Comparison of ENCODE assay signal across 15 cellular contexts in the genomic region with DNA sequence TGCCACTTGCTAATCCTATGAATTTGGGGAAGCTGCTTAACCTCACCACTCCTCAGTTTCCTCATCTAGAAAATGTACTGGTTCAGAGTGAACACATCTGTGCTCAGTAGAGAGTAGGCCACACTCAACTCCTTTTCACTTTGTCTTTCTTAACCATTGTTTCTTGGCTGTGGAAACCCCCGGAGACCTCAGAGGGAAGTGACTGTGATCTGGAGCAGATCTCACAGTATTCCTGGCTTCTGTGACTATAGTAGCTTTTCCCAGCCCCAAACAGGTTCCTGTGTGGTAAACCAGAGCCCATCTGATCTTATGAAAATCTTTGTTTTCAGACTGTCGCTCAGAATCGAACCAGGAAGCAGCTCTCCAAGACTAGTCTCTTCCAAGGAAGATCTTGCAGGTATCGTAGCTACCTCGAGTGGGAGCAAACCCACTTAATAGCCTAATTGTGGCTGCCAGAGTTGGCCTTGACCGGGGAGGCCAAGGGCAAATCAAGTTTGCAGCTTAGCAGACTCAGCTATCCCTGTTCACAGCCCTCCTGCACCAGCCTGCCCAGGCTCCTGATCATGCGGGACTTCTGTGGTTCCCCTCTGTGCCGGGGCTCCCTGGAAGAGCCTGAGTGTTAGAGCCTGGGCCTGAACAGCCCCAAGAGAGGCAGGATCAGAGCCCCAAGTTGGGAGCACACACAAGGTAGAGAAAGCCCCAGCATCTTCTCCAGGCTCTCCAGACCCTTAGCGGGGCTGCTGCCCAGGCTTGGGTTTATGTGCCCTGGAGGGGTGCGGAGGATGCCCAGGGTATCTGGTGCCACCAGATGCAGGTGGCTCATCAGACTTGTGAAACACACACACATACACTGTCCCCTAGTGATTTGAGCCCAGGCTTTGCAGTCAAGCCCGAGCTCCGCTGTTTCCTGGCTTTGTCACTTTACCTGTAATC. TPM values are rescaled to one million over a fixed set of nuclear protein-coding genes. Genes with fewer than 3 reads are reported as not detected.
DNase-seq lines count a peak whose midpoint lies in the region; ATAC-seq and TF ChIP-seq lines count a peak whose summit lies in the region.
"Had no signal": no experiment of that assay in that cellular context is flagged by ENCODE, and none has a peak within 500 bp of the region (broad histone marks: within the 10 kb centered on the region; RNA-seq: fewer than 3 reads in every experiment).

No MANE protein-coding gene starts in this region.

- dilution Hi-C loops in IMR-90 (cut with HindIII; ENCODE audit: low sequenced_read_pairs, unreplicated experiment) = no loop called here

- H3K4me1 ChIP-seq in IMR-90 (ENCODE audit: control insufficient read depth, insufficient read depth, low read length) (peaks cover 13% of the 10 kb centered on the region), SJSA1 (replicated peaks) (peaks cover 23% of the 10 kb centered on the region), spleen (peaks cover 0 to 55% (median 19%) of the 10 kb centered on the region in 6 donors)

- H3K4me3 ChIP-seq in IMR-90 (ENCODE audit: insufficient read depth, low read depth, low read length) = no peak overlapping the region
- H3K4me3 ChIP-seq in SJSA1 = no peak overlapping the region
- no peak overlapping the region for H3K4me3 ChIP-seq in fibroblast of pulmonary artery (replicated peaks; ENCODE audit: low read depth, low read length)
- H3K4me3 ChIP-seq in spleen = no peak overlapping the region

- H3K27ac ChIP-seq in IMR-90 (ENCODE audit: insufficient read depth, low read length) (no peak overlapping the region), SJSA1 (0 out of 2 replicates have a peak overlapping the region, but pooled peaks have one; percentile 6), spleen (peak overlapping the region in 7 of 8 donors; percentile 32 to 69 (median 53))
- H3K27ac ChIP-seq: RWPE1 had no signal

- DNase-seq in IMR-90 = no peak
- DNase-seq in SJSA1 (ENCODE audit: low read depth in 1 of 2, low spot score in 2 of 2) = peak in 1 of 2 experiments; percentile 16
- DNase-seq in fibroblast of pulmonary artery (ENCODE audit: low read depth) = peak; percentile 36
- peak; percentile 60 for DNase-seq in spleen
- no peak for DNase-seq in AML-193 (lab: John Stamatoyannopoulos, UW)
- DNase-seq in NCI-H748 (lab: John Stamatoyannopoulos, UW; ENCODE audit: unreplicated experiment) = no peak
- no peak for DNase-seq in GM10248 (ENCODE audit: extremely low spot score)
- DNase-seq: effector memory CD4-positive, alpha-beta T cell; kidney glomerular epithelial cell; NCI-H345; retina; stimulated activated naive CD8-positive, alpha-beta T cell treated with anti-CD3 and anti-CD28 coated beads, Interleukin-15, Interleukin-2, amounts not matched to agents 100 U/mL and 50 U/mL, for 24 hours had no signal

- no peak overlapping the region for H2BK5ac ChIP-seq in IMR-90 (ENCODE audit: low read depth, low read length, poor library complexity, severe bottlenecking)

- no peak overlapping the region for H2AK9ac ChIP-seq in IMR-90 (replicated peaks; ENCODE audit: low read depth, low read length, poor library complexity)

- H4K8ac ChIP-seq in IMR-90 (ENCODE audit: low read depth in 2 of 2, low read length in 2 of 2) = peak overlapping the region in 1 of 2 experiments; percentile 5; a peak in 2 of 4 replicates

- no peak for TF ChIP-seq POLR2A in IMR-90 (IDR thresholded peaks at IDR 0.05; ENCODE audit: low read depth, low read length)
- no peak for TF ChIP-seq POLR2A in spleen (IDR thresholded peaks at IDR 0.05)

- BruUV-seq in IMR-90 (replicated peaks; lab: Mats Ljungman, UMichigan) = no TSS peak

- CTCF ChIA-PET in IMR-90 (lab: Yijun Ruan, JAX) = interaction anchor here (0.7 kb wide), 1 partner anchor 9 kb away, joined by 3 read pairs; no protein-coding TSS in a partner anchor
- CTCF ChIA-PET in GM10248 (lab: Yijun Ruan, JAX) = interaction anchor here (1.3 to 3.2 kb wide), 3 partner anchors 9 to 24 kb away, joined by 3 to 12 read pairs (median 3); no protein-coding TSS in a partner anchor

- H3K27me3 ChIP-seq in IMR-90 (ENCODE audit: control insufficient read depth, insufficient read depth, low read length) (no peaks in the 10 kb centered on the region), SJSA1 (replicated peaks) (no peaks in the 10 kb centered on the region), spleen (replicated peaks in 1 of 7) (no peaks in the 10 kb centered on the region)

- H2BK120ac ChIP-seq in IMR-90 (ENCODE audit: low read depth, low read length) = peak overlapping the region; percentile 53; the same call in 1 of the 2 replicates

- no peak for ATAC-seq in IMR-90 (ENCODE audit: low read depth)
- ATAC-seq: stimulated activated naive CD8-positive, alpha-beta T cell treated with anti-CD3 and anti-CD28 coated beads, Interleukin-15, Interleukin-2, amounts not matched to agents 100 U/mL and 50 U/mL, for 24 hours had no signal

- H3K56ac ChIP-seq in IMR-90 (ENCODE audit: extremely low read depth, insufficient read depth, low read length) = no peak overlapping the region

- intact Hi-C loops in IMR-90 (cut with micrococcal nuclease) = no loop called here
- intact Hi-C loops in spleen (cut with DNase I; ENCODE audit: low total_unique reads) = no loop called here

- POLR2A ChIA-PET in IMR-90 (lab: Charles Lee; ENCODE audit: unreplicated experiment) (no interaction called here), GM10248 (lab: Yijun Ruan, JAX) (no interaction called here)

- 0 out of 2 replicates have a peak, but pooled peaks cover 3% of the 10 kb centered on the region for H3K9me1 ChIP-seq in IMR-90 (ENCODE audit: insufficient read depth, low read length)

- no peak overlapping the region for H3K4me2 ChIP-seq in IMR-90 (ENCODE audit: low read depth, low read length)

- H2BK15ac ChIP-seq in IMR-90 (ENCODE audit: low read depth, low read length) = peak overlapping the region; percentile 25; the same call in 1 of the 3 replicates

- H4K91ac ChIP-seq in IMR-90 (ENCODE audit: insufficient read depth, low read depth, low read length) = peak overlapping the region; percentile 54; the same call in 1 of the 2 replicates

- in situ Hi-C loops in IMR-90 (cut with MboI; ENCODE audit: low sequenced_read_pairs) = no loop called here

- no peaks in the 10 kb centered on the region for H3K9me3 ChIP-seq in IMR-90 (ENCODE audit: control insufficient read depth, insufficient read depth, low read length)
- H3K9me3 ChIP-seq in SJSA1 (replicated peaks) = no peaks in the 10 kb centered on the region
- H3K9me3 ChIP-seq in spleen = no peaks in the 10 kb centered on the region
- H3K9me3 ChIP-seq: Caco-2 had no signal

- H3K9ac ChIP-seq in IMR-90 (ENCODE audit: low read depth, low read length) = no peak overlapping the region

- H3K18ac ChIP-seq in IMR-90 (ENCODE audit: low read depth, low read length) = no peak overlapping the region

- H3K14ac ChIP-seq in IMR-90 (replicated peaks; ENCODE audit: low read depth, low read length) = peak overlapping the region; percentile 20; the same call in 1 of the 2 replicates

- no peak overlapping the region for H3K23ac ChIP-seq in IMR-90 (ENCODE audit: low read depth, low read length)

- TF ChIP-seq CTCF in IMR-90 (conservative IDR thresholded peaks at IDR 0.05; ENCODE audit: low read depth, low read length) (no peak), fibroblast of pulmonary artery (IDR thresholded peaks at IDR 0.05; ENCODE audit: low read length, missing control alignments) (no peak), spleen (IDR thresholded peaks at IDR 0.05 in 8 of 11, conservative IDR thresholded peaks at IDR 0.05 in 3 of 11) (no peak), GM10248 (IDR thresholded peaks at IDR 0.05; ENCODE audit: control extremely low read depth, extremely low read depth, low read depth, missing control alignments) (no peak)

- H2AK5ac ChIP-seq in IMR-90 (ENCODE audit: low read depth, low read length) = peak overlapping the region; percentile 70; the same call in 1 of the 2 replicates

- TF ChIP-seq RAD21 in IMR-90 (IDR thresholded peaks at IDR 0.05; ENCODE audit: low read length) = no peak

- H3K36me3 ChIP-seq in IMR-90 (ENCODE audit: control insufficient read depth, insufficient read depth, low read length) = no peaks in the 10 kb centered on the region
- H3K36me3 ChIP-seq in SJSA1 = no peaks in the 10 kb centered on the region
- H3K36me3 ChIP-seq in spleen = peaks cover 0 to 14% (median 0%) of the 10 kb centered on the region in 6 donors

- no peaks in the 10 kb centered on the region for H4K20me1 ChIP-seq in IMR-90 (ENCODE audit: insufficient read depth, low read length)

- H3K79me1 ChIP-seq in IMR-90 (ENCODE audit: low read depth in 1 of 2, low read length in 2 of 2) = no peaks in the 10 kb centered on the region

- 88% methylated on average over 6 of the region's 12 CpGs; no CpG with 5 or more reads in 1 of the 2 experiments for whole genome bisulfite sequencing in IMR-90 (ENCODE audit: extremely low coverage in 2 of 2, insufficient read length in 1 of 2), 2 experiments
- 72 to 85% (median 75%) methylated on average over 9 to 12 of the region's 12 CpGs for WGBS in spleen, 5 donors

- 0 out of 2 replicates have a peak overlapping the region, but pooled peaks have one; percentile 22 for H3K4ac ChIP-seq in IMR-90 (ENCODE audit: low read depth, low read length)

- no peak overlapping the region for H4K5ac ChIP-seq in IMR-90 (ENCODE audit: low read depth, low read length)

- no peak overlapping the region for H2AFZ ChIP-seq in IMR-90 (replicated peaks; ENCODE audit: low read length, poor library complexity)

- H2BK20ac ChIP-seq in IMR-90 (ENCODE audit: low read depth, low read length) = peak overlapping the region; percentile 59; the same call in 1 of the 2 replicates

TF ChIP-seq in IMR-90, 13 proteins besides CTCF, POLR2A, EP300 and RAD21:
- no peak for TF ChIP-seq MAFK (IDR thresholded peaks at IDR 0.05; ENCODE audit: low read depth, low read length)
- TF ChIP-seq, protein P1, sequence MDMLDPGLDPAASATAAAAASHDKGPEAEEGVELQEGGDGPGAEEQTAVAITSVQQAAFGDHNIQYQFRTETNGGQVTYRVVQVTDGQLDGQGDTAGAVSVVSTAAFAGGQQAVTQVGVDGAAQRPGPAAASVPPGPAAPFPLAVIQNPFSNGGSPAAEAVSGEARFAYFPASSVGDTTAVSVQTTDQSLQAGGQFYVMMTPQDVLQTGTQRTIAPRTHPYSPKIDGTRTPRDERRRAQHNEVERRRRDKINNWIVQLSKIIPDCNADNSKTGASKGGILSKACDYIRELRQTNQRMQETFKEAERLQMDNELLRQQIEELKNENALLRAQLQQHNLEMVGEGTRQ (IDR thresholded peaks at IDR 0.05; ENCODE audit: low read depth, low read length) = no peak
- no peak for TF ChIP-seq BHLHE40 (IDR thresholded peaks at IDR 0.05; ENCODE audit: low read depth, low read length)
- TF ChIP-seq MXI1 (IDR thresholded peaks at IDR 0.05; ENCODE audit: borderline replicate concordance, low read depth, low read length) = no peak

RNA-seq across cellular contexts. Expression of a gene that starts 52.2 kb away (rescaled TPM):
- total RNA-seq in IMR-90 (2012; rRNA removed) (9.5 and 14.7 TPM in 2 replicates), spleen (100 to 1,000 TPM in 1 of 7 donors, 10 to 100 TPM in 6; 45.4 to 103 (median 66.2) TPM)
- polyA plus RNA-seq in IMR-90 (2012; rRNA removed) (23.5 and 25.1 TPM in 2 replicates), spleen (10 to 100 TPM in 2 of 3 donors, 1 to 10 TPM in 1; 6.6 to 11.8 (median 11.8) TPM)
- 17.2 and 30.6 TPM in 2 replicates for polyA plus RNA-seq in IMR-90 (2012; cell fraction: cytosol; rRNA removed)
- polyA plus RNA-seq in IMR-90 (2012; cell fraction: nucleus; rRNA removed; ENCODE audit: low replicate concordance) = 24.7 and 29.8 TPM in 2 replicates
- 3.3 and 3.8 TPM in 2 replicates for total RNA-seq in SJSA1 (2014; rRNA removed; shearing (Covaris generic))
- total RNA-seq: Caco-2; T-helper 1 cell treated with Interleukin-12 subunit alpha and Interleukin-12 subunit beta and Interleukin-4 antibody, amounts not matched to agents 30 ng/mL and 1 ng/mL, for 36 hours had no signal

Comparison
In these comparisons a context has a peak if more than half of its experiments do, and no peak if none do; other contexts are left out.
1. DNase-seq: peak in fibroblast of pulmonary artery (single experiment) and spleen (single experiment); none in IMR-90 (single experiment), AML-193 (0 of 2), NCI-H748 (single experiment) and GM10248 (single experiment).